18 cellular contexts compared by ENCODE assay signal in the genomic region with DNA sequence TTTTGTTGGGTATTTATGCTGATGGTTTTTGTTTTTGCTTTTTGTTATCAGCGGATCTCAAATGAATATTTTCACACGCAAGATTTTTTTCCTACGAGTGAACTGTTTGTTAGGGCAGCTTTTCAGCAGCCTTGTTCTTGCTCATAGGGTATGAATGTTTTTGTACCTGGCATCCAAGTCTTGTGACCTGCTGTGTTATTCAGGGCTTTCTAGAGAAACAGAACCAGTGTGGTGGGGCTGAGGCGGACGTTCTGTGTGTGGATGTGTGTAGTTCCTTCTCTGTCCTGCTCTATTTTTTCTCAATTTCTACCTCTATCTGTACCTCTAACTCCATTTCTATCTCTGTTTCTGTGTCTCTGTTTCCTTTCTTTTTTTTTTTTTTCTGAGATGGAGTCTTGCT.
DNase-seq lines count a peak whose midpoint lies in the region; TF ChIP-seq lines count a peak whose summit lies in the region.
"Had no signal": no experiment of that assay in that cellular context is flagged by ENCODE, and none has a peak within 500 bp of the region (broad histone marks: within the 10 kb centered on the region; RNA-seq: fewer than 3 reads in every experiment).

No MANE protein-coding gene starts in this region.

- H3K4me3 ChIP-seq in sigmoid colon (no peak overlapping the region), brain microvascular endothelial cell (ENCODE audit: low read depth, low read length) (no peak overlapping the region)
- H3K4me3 ChIP-seq: GM23248 had no signal

- H3K36me3 ChIP-seq in sigmoid colon, result peaks cover 0 to 29% (median 7%) of the 10 kb centered on the region in 4 donors
- no peaks in the 10 kb centered on the region for H3K36me3 ChIP-seq in brain microvascular endothelial cell (replicated peaks)

- no peak overlapping the region for H2BK15ac ChIP-seq in H9 (ENCODE audit: low read depth, low read length)

- H4K5ac ChIP-seq in H9 (ENCODE audit: insufficient read length, low read depth, low read length), result no peak overlapping the region

- H3K27ac Mint-ChIP-seq in H9, result peak overlapping the region in 2 of 3 experiments; percentile 6 to 35; a peak in 2 of 7 replicates
- peak overlapping the region in 4 of 5 experiments; percentile 33 to 64 (median 50) for H3K27ac Mint-ChIP-seq in brain
- H3K27ac Mint-ChIP-seq in immature natural killer cell, result no peak overlapping the region

- H2AK5ac ChIP-seq in H9 (ENCODE audit: insufficient read length, low read length), result no peak overlapping the region

- no peaks in the 10 kb centered on the region for H4K20me1 ChIP-seq in H9 (ENCODE audit: control insufficient read depth, insufficient read depth, insufficient read length)

- intact Hi-C loops in sigmoid colon (cut with DNase I), result no loop called here

- H2BK5ac ChIP-seq in H9 (ENCODE audit: insufficient read length, low read length), result no peak overlapping the region

- in situ Hi-C loops in brain microvascular endothelial cell (cut with HindIII; ENCODE audit: low pct_ligation_motif_present, low sequenced_read_pairs), result no loop called here

- DNase-seq in H9 (no peak), sigmoid colon (peak; percentile 21), immature natural killer cell (no peak), brain microvascular endothelial cell (no peak), RKO (ENCODE audit: low spot score) (no peak), dedifferentiated amniotic fluid mesenchymal stem cell (ENCODE audit: extremely low spot score) (no peak)
- DNase-seq: ACHN, AML-193, COR-L47, GF-D8, GM23248, KG1, NCI-H1436 treated with DMSO at 0.1 percent for 48 hours, NCI-H2081, NCI-H748 treated with DMSO at 0.1 percent for 48 hours had no signal

- H3K9ac ChIP-seq in H9 (ENCODE audit: extremely low read depth, insufficient read length, low read length), result no peak overlapping the region
- H3K9ac ChIP-seq: GM23248 had no signal

- H2BK12ac ChIP-seq in H9 (ENCODE audit: insufficient read length, low read depth, low read length), result no peak overlapping the region

- no peak overlapping the region for H3K23ac ChIP-seq in H9 (ENCODE audit: insufficient read length, low read depth, low read length)

- no peak for TF ChIP-seq CTCF in H9 (conservative IDR thresholded peaks at IDR 0.05)
- no peak for TF ChIP-seq CTCF in brain (conservative IDR thresholded peaks at IDR 0.05)
- TF ChIP-seq CTCF in sigmoid colon (IDR thresholded peaks at IDR 0.05), result no peak
- TF ChIP-seq CTCF in brain microvascular endothelial cell (IDR thresholded peaks at IDR 0.05; ENCODE audit: low read depth, low read length, missing control alignments), result no peak

- no peak for TF ChIP-seq POLR2A in sigmoid colon (IDR thresholded peaks at IDR 0.05)

- H3K4me3 Mint-ChIP-seq in H9 (no peak overlapping the region), brain (no peak overlapping the region), immature natural killer cell (no peak overlapping the region)

- no peak overlapping the region for H3K14ac ChIP-seq in H9 (ENCODE audit: insufficient read depth, low read length)

- H3K27me3 Mint-ChIP-seq in H9 (ENCODE audit: low read depth), result no peaks in the 10 kb centered on the region
- H3K27me3 Mint-ChIP-seq in brain, result no peaks in the 10 kb centered on the region
- no peaks in the 10 kb centered on the region for H3K27me3 Mint-ChIP-seq in immature natural killer cell (ENCODE audit: low read depth in 3 of 3)

- H3K18ac ChIP-seq in H9 (ENCODE audit: insufficient read length, low read depth, low read length), result no peak overlapping the region

- no peak overlapping the region for H4K91ac ChIP-seq in H9 (ENCODE audit: insufficient read length, low read depth, low read length)

- H3K27ac ChIP-seq in H9 (ENCODE audit: insufficient read length, low read depth, low read length), result no peak overlapping the region
- peak overlapping the region; percentile 38 for H3K27ac ChIP-seq in layer of hippocampus (ENCODE audit: low read depth, low read length)
- no peak overlapping the region for H3K27ac ChIP-seq in sigmoid colon
- H3K27ac ChIP-seq in brain microvascular endothelial cell, result no peak overlapping the region
- H3K27ac ChIP-seq: GM23248, RWPE1 had no signal

- no peak overlapping the region for H2BK20ac ChIP-seq in H9 (ENCODE audit: low read depth, low read length, poor library complexity, severe bottlenecking)

- H3K4me2 ChIP-seq in H9 (ENCODE audit: insufficient read depth, insufficient read length, low read length), result no peak overlapping the region

- H3K23me2 ChIP-seq in H9 (ENCODE audit: insufficient read length, low read depth, low read length, poor library complexity, severe bottlenecking), result no peaks in the 10 kb centered on the region

- H3K4ac ChIP-seq in H9 (ENCODE audit: low read depth, low read length), result no peak overlapping the region

- H3K56ac ChIP-seq in H9 (ENCODE audit: insufficient read length, low read depth, low read length), result no peak overlapping the region

- H2BK120ac ChIP-seq in H9 (ENCODE audit: low read depth, low read length, poor library complexity, severe bottlenecking), result no peak overlapping the region

- WGBS in H9 (ENCODE audit: extremely low coverage, insufficient read length, low lambda C conversion rate), result no CpG with 5 or more reads among the region's 5 CpGs
- 85 to 96% methylated on average over 5 of the region's 5 CpGs for WGBS in sigmoid colon, 2 donors

- H3K36me3 Mint-ChIP-seq in H9 (ENCODE audit: insufficient read depth in 1 of 3, low read depth in 3 of 3) (peaks cover 0 to 3% (median 3%) of the 10 kb centered on the region in 3 experiments; a peak in 2 of 7 replicates), brain (peaks cover 23% of the 10 kb centered on the region), immature natural killer cell (peaks cover 9 to 20% (median 20%) of the 10 kb centered on the region in 3 donors)

- H3K27me3 ChIP-seq in H9 (ENCODE audit: insufficient read depth, low read length) (no peaks in the 10 kb centered on the region), layer of hippocampus (ENCODE audit: control insufficient read depth, insufficient read depth, low read length) (no peaks in the 10 kb centered on the region), sigmoid colon (no peaks in the 10 kb centered on the region), brain microvascular endothelial cell (replicated peaks) (no peaks in the 10 kb centered on the region)

- TF ChIP-seq EP300 in sigmoid colon (IDR thresholded peaks at IDR 0.05), result no peak

- H3K4me1 ChIP-seq in H9 (ENCODE audit: insufficient read depth, low read length), result no peaks in the 10 kb centered on the region
- no peaks in the 10 kb centered on the region for H3K4me1 ChIP-seq in sigmoid colon

- H4K8ac ChIP-seq in H9 (replicated peaks; ENCODE audit: insufficient read length, low read depth, low read length), result no peak overlapping the region

- H3K4me1 Mint-ChIP-seq in H9 (no peaks in the 10 kb centered on the region), brain (peaks cover 21% of the 10 kb centered on the region), immature natural killer cell (peaks cover 4 to 18% of the 10 kb centered on the region in 2 donors)

- H3K79me1 ChIP-seq in H9 (ENCODE audit: insufficient read depth, low read depth, low read length, poor library complexity, severe bottlenecking), result no peaks in the 10 kb centered on the region

- no peaks in the 10 kb centered on the region for H3K79me2 ChIP-seq in H9 (ENCODE audit: insufficient read depth, low read length)

- H2AFZ ChIP-seq in H9 (ENCODE audit: low read length), result no peak overlapping the region
- H2AFZ ChIP-seq: GM23248 had no signal

- H3K9me3 ChIP-seq in H9 (ENCODE audit: control insufficient read depth, low read depth, low read length) (no peaks in the 10 kb centered on the region), sigmoid colon (no peaks in the 10 kb centered on the region)

- H3T11ph ChIP-seq in H9 (ENCODE audit: low read length), result no peak overlapping the region

- H3K9me3 Mint-ChIP-seq in H9, result no peaks in the 10 kb centered on the region
- no peaks in the 10 kb centered on the region for H3K9me3 Mint-ChIP-seq in brain
- H3K9me3 Mint-ChIP-seq in immature natural killer cell, result no peaks in the 10 kb centered on the region

Comparison
In these comparisons a context has a peak if more than half of its experiments do, and no peak if none do; other contexts are left out.
1. H3K27ac Mint-ChIP-seq: peak in H9 (2 of 3) and brain (4 of 5); none in immature natural killer cell (0 of 6).